ENCODE assay signal across 22 cellular contexts in genomic region chr16:84096447-84097005, GRCh38. TPM values are rescaled to one million over a fixed set of nuclear protein-coding genes. Genes with fewer than 3 reads are reported as not detected.
DNase-seq lines count a peak whose midpoint lies in the region; ATAC-seq and TF ChIP-seq lines count a peak whose summit lies in the region.
"Had no signal": no experiment of that assay in that cellular context is flagged by ENCODE, and none has a peak within 500 bp of the region (broad histone marks: within the 10 kb centered on the region; RNA-seq: fewer than 3 reads in every experiment).

No MANE protein-coding gene starts in this region.

- dilution Hi-C loops in mammary epithelial cell (cut with HindIII; ENCODE audit: low sequenced_read_pairs): no loop called here

- H3K9me3 ChIP-seq in breast epithelium (no peaks in the 10 kb centered on the region), mammary epithelial cell (replicated peaks; ENCODE audit: insufficient read depth, low read length) (no peaks in the 10 kb centered on the region), upper lobe of left lung (no peaks in the 10 kb centered on the region)
- H3K9me3 ChIP-seq: HAP-1, heart right ventricle, spleen had no signal

- intact Hi-C loops in breast epithelium (cut with DNase I; ENCODE audit: low total_unique reads): no loop called here
- intact Hi-C loops in mammary epithelial cell (cut with micrococcal nuclease): no loop called here
- intact Hi-C loops in left colon (cut with DNase I, micrococcal nuclease): no loop called here

- H3K4me2 ChIP-seq in mammary epithelial cell (ENCODE audit: insufficient read depth, low read depth, low read length): no peak overlapping the region

- TF ChIP-seq POLR2A in breast epithelium (IDR thresholded peaks at IDR 0.05) (no peak), upper lobe of left lung (IDR thresholded peaks at IDR 0.05) (no peak)

- H4K20me1 ChIP-seq in mammary epithelial cell (ENCODE audit: insufficient read depth, low read length): no peaks in the 10 kb centered on the region

- H3K9ac ChIP-seq in mammary epithelial cell (ENCODE audit: insufficient read depth, low read length): no peak overlapping the region
- H3K9ac ChIP-seq: parathyroid adenoma had no signal

- CTCF ChIA-PET in mammary epithelial cell (lab: Charles Lee; ENCODE audit: low non-redundant PET): no interaction called here

- ATAC-seq in left colon (peak; percentile 85), upper lobe of left lung (ENCODE audit: low FRiP score in 2 of 2) (peak; percentile 55 to 91)
- ATAC-seq: activated naive CD4-positive, alpha-beta T cell treated with anti-CD3 and anti-CD28 coated beads, Interleukin-2, amount 50 U/mL, for 72 hours had no signal

- H3K4me3 ChIP-seq in breast epithelium: no peak overlapping the region
- H3K4me3 ChIP-seq in mammary epithelial cell (replicated peaks in 1 of 3; ENCODE audit: insufficient read depth in 1 of 3, low read depth in 2 of 3, low read length in 3 of 3): no peak overlapping the region
- no peak overlapping the region for H3K4me3 ChIP-seq in upper lobe of left lung
- H3K4me3 ChIP-seq: HAP-1, heart right ventricle, spleen had no signal

- no TSS peak for BruUV-seq in mammary epithelial cell (replicated peaks; lab: Mats Ljungman, UMichigan)

- TF ChIP-seq EP300 in upper lobe of left lung (IDR thresholded peaks at IDR 0.05): peak in 2 of 4 donors; percentile 32 to 77

- H3K27me3 ChIP-seq in breast epithelium (no peaks in the 10 kb centered on the region), mammary epithelial cell (ENCODE audit: insufficient read depth, low read length) (no peaks in the 10 kb centered on the region), upper lobe of left lung (no peaks in the 10 kb centered on the region)
- H3K27me3 ChIP-seq: heart right ventricle, spleen had no signal

- peaks cover 28% of the 10 kb centered on the region for H3K79me2 ChIP-seq in mammary epithelial cell (ENCODE audit: insufficient read depth, low read length)

- H3K36me3 ChIP-seq in breast epithelium (peaks cover 13% of the 10 kb centered on the region), mammary epithelial cell (ENCODE audit: insufficient read depth, low read length) (peaks cover 28% of the 10 kb centered on the region), upper lobe of left lung (peaks cover 22 to 83% (median 45%) of the 10 kb centered on the region in 4 donors)

- H3K27ac ChIP-seq in breast epithelium: peak overlapping the region; percentile 64 to 80
- no peak overlapping the region for H3K27ac ChIP-seq in mammary epithelial cell (ENCODE audit: insufficient read depth, low read depth, low read length)
- H3K27ac ChIP-seq in upper lobe of left lung: peak overlapping the region in 2 of 4 donors; percentile 32 to 43
- H3K27ac ChIP-seq: parathyroid adenoma, spleen had no signal

- in situ Hi-C loops in mammary epithelial cell (cut with MboI; ENCODE audit: low sequenced_read_pairs in 2 of 2): loop anchor here in 1 of 2 donors (25.0 kb wide), 1 partner anchor 391 kb away; no protein-coding TSS in a partner anchor

- 79% methylated on average over 4 of the region's 4 CpGs for WGBS in mammary epithelial cell (ENCODE audit: low coverage, missing lambda C conversion rate)
- 72 to 73% methylated on average over 4 of the region's 4 CpGs for WGBS in upper lobe of left lung, 2 donors

- H2AFZ ChIP-seq in mammary epithelial cell (ENCODE audit: low read depth, low read length): no peak overlapping the region
- H2AFZ ChIP-seq: parathyroid adenoma had no signal

- DNase-seq in breast epithelium (ENCODE audit: low spot score in 2 of 2) (no peak), mammary epithelial cell (no peak), NCI-H510A treated with DMSO at 0.1 percent for 48 hours (lab: John Stamatoyannopoulos, UW) (peak; percentile 52), left colon (peak; percentile 37 to 65), upper lobe of left lung (peak in 1 of 2 donors; percentile 74), NCI-H128 (lab: John Stamatoyannopoulos, UW; ENCODE audit: unreplicated experiment) (no peak), germinal center (ENCODE audit: low spot score) (no peak), SW480 (ENCODE audit: low spot score) (no peak)
- DNase-seq: activated CD4-positive, alpha-beta T cell treated with anti-CD3 and anti-CD28 coated beads, Interleukin-2, amount 10 ng/mL, durations not matched to agents 24 days and 14 days; activated T-cell treated with anti-CD3 and anti-CD28 coated beads for 4 hours; CD8-positive, alpha-beta memory T cell; heart right ventricle; RPMI8226; spleen; stimulated activated naive CD4-positive, alpha-beta T cell had no signal

- TF ChIP-seq CTCF in breast epithelium (IDR thresholded peaks at IDR 0.05) (no peak), mammary epithelial cell (conservative IDR thresholded peaks at IDR 0.05 in 1 of 2, IDR thresholded peaks at IDR 0.05 in 1 of 2; ENCODE audit: extremely low read depth in 1 of 2, insufficient read depth in 1 of 2, low read depth in 1 of 2, low read length in 2 of 2) (no peak), upper lobe of left lung (IDR thresholded peaks at IDR 0.05) (no peak)

- H3K4me1 ChIP-seq in breast epithelium (no peaks in the 10 kb centered on the region), mammary epithelial cell (ENCODE audit: insufficient read depth, low read length) (peaks cover 7% of the 10 kb centered on the region), upper lobe of left lung (peaks cover 6 to 28% (median 14%) of the 10 kb centered on the region in 4 donors)
- H3K4me1 ChIP-seq: HAP-1, parathyroid adenoma had no signal

RNA-seq across cellular contexts. Expression of gene MBTPS1, which starts 20.2 kb away (rescaled TPM):
- 100 to 1,000 TPM in 2 of 3 donors, 10 to 100 TPM in 1; 95.4 to 142 (median 121) TPM for total RNA-seq in breast epithelium
- total RNA-seq in mammary epithelial cell: 100 to 1,000 TPM in 1 of 2 donors, 10 to 100 TPM in 1; 65.0 to 101 TPM
- 48.8 TPM for polyA plus RNA-seq in mammary epithelial cell
- polyA minus RNA-seq in mammary epithelial cell: 146 TPM
- 10 to 100 TPM; 68.5 to 73.8 TPM for total RNA-seq in left colon
- 100 to 1,000 TPM in 4 of 6 donors, 10 to 100 TPM in 2; 83.6 to 156 (median 105) TPM for total RNA-seq in upper lobe of left lung

RNA-seq across cellular contexts. Expression of gene HSDL1, which starts 48.5 kb away (rescaled TPM):
- total RNA-seq in breast epithelium (10 to 100 TPM; 17.0 to 25.8 (median 21.0) TPM), mammary epithelial cell (10 to 100 TPM; 14.5 to 15.5 TPM), left colon (10 to 100 TPM; 11.5 to 13.2 TPM), upper lobe of left lung (10 to 100 TPM in 5 of 6 donors, 1 to 10 TPM in 1; 7.2 to 25.7 (median 19.0) TPM)
- 10.5 TPM for polyA plus RNA-seq in mammary epithelial cell
- polyA minus RNA-seq in mammary epithelial cell: 28.5 TPM

RNA-seq across cellular contexts. Expression of gene DNAAF1, which starts 48.6 kb away (rescaled TPM):
- total RNA-seq in breast epithelium (1 to 10 TPM in 2 of 3 donors, not detected in 1; 1.2 to 9.5 TPM), mammary epithelial cell (under 1 TPM; 0.16 to 0.17 TPM), left colon (under 1 TPM; 0.09 to 0.34 TPM), upper lobe of left lung (10 to 100 TPM in 5 of 6 donors, under 1 TPM in 1; 0.97 to 58.7 (median 28.5) TPM)
- not detected for polyA plus RNA-seq in mammary epithelial cell
- polyA minus RNA-seq in mammary epithelial cell: not detected
- total RNA-seq: activated CD4-positive, alpha-beta T cell treated with anti-CD3 and anti-CD28 coated beads, Interleukin-2, amount 10 ng/mL, durations not matched to agents 24 days and 14 days; activated naive CD4-positive, alpha-beta T cell treated with anti-CD3 and anti-CD28 coated beads, Interleukin-2, amount 50 U/mL, for 72 hours; G401; NCI-H460 had no signal

RNA-seq across cellular contexts. Expression of gene SLC38A8, which starts 53.9 kb away (rescaled TPM):
- total RNA-seq in breast epithelium (not detected), mammary epithelial cell (not detected), left colon (not detected), upper lobe of left lung (not detected)
- polyA plus RNA-seq in mammary epithelial cell: not detected
- not detected for polyA minus RNA-seq in mammary epithelial cell
- total RNA-seq: activated CD4-positive, alpha-beta T cell treated with anti-CD3 and anti-CD28 coated beads, Interleukin-2, amount 10 ng/mL, durations not matched to agents 24 days and 14 days; activated naive CD4-positive, alpha-beta T cell treated with anti-CD3 and anti-CD28 coated beads, Interleukin-2, amount 50 U/mL, for 72 hours; CD8-positive, alpha-beta memory T cell; G401; NCI-H460; spleen; ureter had no signal
- polyA plus RNA-seq: CD8-positive, alpha-beta memory T cell; keratinocyte had no signal

Comparison
In these comparisons a context has a peak if more than half of its experiments do, and no peak if none do; other contexts are left out.
1. DNase-seq: peak in NCI-H510A treated with DMSO at 0.1 percent for 48 hours (single experiment) and left colon (2 of 2); none in breast epithelium (0 of 2), mammary epithelial cell (single experiment), NCI-H128 (single experiment), germinal center (single experiment) and SW480 (single experiment).